36 cellular contexts compared by ENCODE assay signal in the genomic region with DNA sequence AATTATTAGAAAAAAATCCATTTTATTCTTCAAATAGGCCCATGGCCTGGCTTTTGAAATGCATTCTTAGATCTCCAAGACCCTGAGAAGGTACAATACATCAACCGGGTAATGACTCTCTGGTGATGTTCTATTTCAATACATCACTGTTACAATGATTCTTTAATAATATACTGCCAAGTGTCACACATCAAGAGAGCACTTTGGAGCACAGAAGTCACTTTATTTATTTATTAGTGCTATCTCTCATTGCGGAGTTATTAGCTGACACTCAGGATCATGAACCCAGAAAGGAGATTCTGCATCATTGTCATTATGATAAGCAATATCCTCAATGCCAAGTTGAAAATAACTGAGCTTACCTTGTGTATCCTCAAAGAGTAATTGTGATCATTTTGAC.
"Had no signal": no experiment of that assay in that cellular context is flagged by ENCODE, and none has a peak within 500 bp of the region (broad histone marks: within the 10 kb centered on the region; RNA-seq: fewer than 3 reads in every experiment).

No MANE protein-coding gene starts in this region.

- H3K36me3 ChIP-seq: MG63 had no signal

- DNase-seq: Karpas-422, Kasumi-1, KG1, MG63, MM.1S, MV-4-11, NCI-H1048, NCI-H1092, NCI-H1092 treated with DMSO at 0.1 percent for 48 hours, NCI-H1105, NCI-H1105 treated with DMSO at 0.1 percent for 48 hours, NCI-H1417, NCI-H1417 treated with DMSO at 0.1 percent for 48 hours, NCI-H1436, NCI-H1436 treated with DMSO at 0.1 percent for 48 hours, NCI-H146, NCI-H1694, NCI-H1694 treated with DMSO at 0.1 percent for 48 hours, NCI-H187, NCI-H187 treated with DMSO at 0.1 percent for 48 hours, NCI-H1930, NCI-H2029, NCI-H2029 treated with DMSO at 0.1 percent for 48 hours, NCI-H2081, NCI-H2081 treated with DMSO at 0.1 percent for 48 hours, NCI-H2107, NCI-H2171, NCI-H2171 treated with DMSO at 0.1 percent for 48 hours, NCI-H226, NCI-H345, NCI-H446, NCI-H446 treated with DMSO at 0.1 percent for 48 hours, NCI-H510A, NCI-H510A treated with DMSO at 0.1 percent for 48 hours, NCI-H524 had no signal

- H3K27ac ChIP-seq: KMS-11 had no signal

- H3K9ac ChIP-seq: KMS-11 had no signal

- H3K27me3 ChIP-seq: MG63 had no signal

- H3K9me3 ChIP-seq: MG63 had no signal

- H3K4me3 ChIP-seq: MG63 had no signal

- H3K4me2 ChIP-seq: KMS-11 had no signal
